Comparison of ENCODE assay signal across 12 cellular contexts in the genomic region with DNA sequence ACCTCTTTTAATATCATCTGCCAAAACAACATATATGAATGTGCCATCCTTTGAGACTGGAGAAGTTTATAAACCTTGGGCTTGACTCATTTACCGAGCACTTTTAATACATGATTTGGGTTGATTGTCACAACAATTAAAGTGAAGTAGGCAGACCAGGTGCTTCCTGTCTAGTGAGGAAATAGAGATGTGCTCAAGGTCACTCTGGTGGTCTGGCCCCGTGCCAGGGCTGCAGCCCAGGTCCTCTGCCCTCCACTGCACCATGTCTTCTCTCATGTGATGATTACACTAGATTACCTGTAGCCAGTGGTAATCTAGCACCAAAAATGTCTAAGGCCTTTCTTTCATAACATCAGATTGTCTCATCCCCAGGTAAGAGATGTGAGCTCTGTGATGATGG.
DNase-seq lines count a peak whose midpoint lies in the region; ATAC-seq and TF ChIP-seq lines count a peak whose summit lies in the region.
"Had no signal": no experiment of that assay in that cellular context is flagged by ENCODE, and none has a peak within 500 bp of the region (broad histone marks: within the 10 kb centered on the region; RNA-seq: fewer than 3 reads in every experiment).

No MANE protein-coding gene starts in this region.

- no peaks in the 10 kb centered on the region for H3K27me3 Mint-ChIP-seq in activated B cell treated with CpG ODN at 0.5 μM for 24 hours

- no peak overlapping the region for H3K27ac Mint-ChIP-seq in activated B cell treated with CpG ODN at 0.5 μM for 24 hours
- H3K27ac Mint-ChIP-seq: activated naive CD8-positive, alpha-beta T cell treated with anti-CD3 and anti-CD28 coated beads, Interleukin-2, amount 10 ng/mL, durations not matched to agents 7 days and 5 days had no signal

- H3K4me1 ChIP-seq in transverse colon (peaks cover 0 to 8% (median 0%) of the 10 kb centered on the region in 4 donors), colonic mucosa (no peaks in the 10 kb centered on the region), tibial artery (no peaks in the 10 kb centered on the region)

- in situ Hi-C loops in transverse colon (cut with MboI; ENCODE audit: low pct_ligation_motif_present in 1 of 4, low pct_unique_long_range_greater_than_20kb in 1 of 4, low sequenced_read_pairs in 3 of 4): no loop called here

- TF ChIP-seq POLR2A in transverse colon (IDR thresholded peaks at IDR 0.05): no peak

- H3K4me3 Mint-ChIP-seq in activated B cell treated with CpG ODN at 0.5 μM for 24 hours: no peak overlapping the region
- H3K4me3 Mint-ChIP-seq: activated naive CD8-positive, alpha-beta T cell treated with anti-CD3 and anti-CD28 coated beads, Interleukin-2, amount 10 ng/mL, durations not matched to agents 7 days and 5 days had no signal

- H3K27ac ChIP-seq in transverse colon (no peak overlapping the region), colonic mucosa (no peak overlapping the region), tibial artery (no peak overlapping the region)
- H3K27ac ChIP-seq: cardiac muscle cell had no signal

- H3K36me3 ChIP-seq in transverse colon: peaks cover 0 to 27% (median 6%) of the 10 kb centered on the region in 4 donors
- no peaks in the 10 kb centered on the region for H3K36me3 ChIP-seq in colonic mucosa
- peaks cover 83 to 99% (median 93%) of the 10 kb centered on the region in 3 donors for H3K36me3 ChIP-seq in tibial artery

- 67% methylated on average over 2 of the region's 2 CpGs; no CpG with 5 or more reads in 1 of the 2 donors for WGBS in transverse colon (ENCODE audit: low coverage in 1 of 2), 2 donors

- H3K9me3 ChIP-seq in transverse colon (no peaks in the 10 kb centered on the region), colonic mucosa (no peaks in the 10 kb centered on the region), tibial artery (no peaks in the 10 kb centered on the region)

- ATAC-seq in left ventricle myocardium superior (peak; percentile 18), activated B cell treated with CpG ODN at 0.5 μM for 24 hours (ENCODE audit: low read depth) (peak; percentile 18)
- ATAC-seq: HCT116 had no signal

- CTCF ChIA-PET in activated B cell treated with CpG ODN at 0.5 μM for 24 hours (lab: Charles Lee): no interaction called here

- no peak for TF ChIP-seq EP300 in transverse colon (IDR thresholded peaks at IDR 0.05; ENCODE audit: low read depth)

- intact Hi-C loops in left ventricle myocardium superior (cut with micrococcal nuclease) (no loop called here), cardiac septum (cut with DNase I) (no loop called here), activated B cell treated with CpG ODN at 0.5 μM for 24 hours (cut with micrococcal nuclease) (loop anchor here (5.0 kb wide), 1 partner anchor 162 kb away; no protein-coding TSS in a partner anchor), transverse colon (cut with DNase I; ENCODE audit: low total_unique reads) (no loop called here), colonic mucosa (cut with DNase I) (no loop called here), tibial artery (cut with DNase I; ENCODE audit: low total_unique reads) (no loop called here)

- H3K36me3 Mint-ChIP-seq in activated B cell treated with CpG ODN at 0.5 μM for 24 hours (ENCODE audit: low read depth): peaks cover 83% of the 10 kb centered on the region
- H3K36me3 Mint-ChIP-seq: activated naive CD8-positive, alpha-beta T cell treated with anti-CD3 and anti-CD28 coated beads, Interleukin-2, amount 10 ng/mL, durations not matched to agents 7 days and 5 days had no signal

- no peaks in the 10 kb centered on the region for H3K9me3 Mint-ChIP-seq in activated B cell treated with CpG ODN at 0.5 μM for 24 hours
- H3K9me3 Mint-ChIP-seq: activated naive CD8-positive, alpha-beta T cell treated with anti-CD3 and anti-CD28 coated beads, Interleukin-2, amount 10 ng/mL, durations not matched to agents 7 days and 5 days had no signal

- DNase-seq in left ventricle myocardium superior: peak; percentile 55
- DNase-seq in cardiac septum (ENCODE audit: low spot score): no peak
- peak; percentile 53 for DNase-seq in NCI-H146 (lab: John Stamatoyannopoulos, UW)
- no peak for DNase-seq in activated B cell treated with CpG ODN at 0.5 μM for 24 hours
- peak; percentile 50 for DNase-seq in transverse colon
- no peak for DNase-seq in colonic mucosa
- DNase-seq in stimulated activated CD4-positive, alpha-beta T cell treated with anti-CD3 and anti-CD28 coated beads, Interleukin-4, amount 100 ng/mL, for 1 hour: no peak
- DNase-seq in tibial artery: no peak
- DNase-seq: activated naive CD8-positive, alpha-beta T cell treated with anti-CD3 and anti-CD28 coated beads, Interleukin-2, amount 10 ng/mL, durations not matched to agents 7 days and 5 days; NCI-H446 treated with DMSO at 0.1 percent for 48 hours had no signal

- H3K4me3 ChIP-seq in transverse colon (no peak overlapping the region), colonic mucosa (no peak overlapping the region), tibial artery (no peak overlapping the region)
- H3K4me3 ChIP-seq: cardiac muscle cell had no signal

- TF ChIP-seq CTCF in activated B cell treated with CpG ODN at 0.5 μM for 24 hours (IDR thresholded peaks at IDR 0.05) (no peak), transverse colon (IDR thresholded peaks at IDR 0.05) (no peak), colonic mucosa (IDR thresholded peaks at IDR 0.05) (no peak), tibial artery (IDR thresholded peaks at IDR 0.05) (no peak)

- peaks cover 17% of the 10 kb centered on the region for H3K4me1 Mint-ChIP-seq in activated B cell treated with CpG ODN at 0.5 μM for 24 hours
- H3K4me1 Mint-ChIP-seq: activated naive CD8-positive, alpha-beta T cell treated with anti-CD3 and anti-CD28 coated beads, Interleukin-2, amount 10 ng/mL, durations not matched to agents 7 days and 5 days had no signal

- no peaks in the 10 kb centered on the region for H3K27me3 ChIP-seq in transverse colon
- no peaks in the 10 kb centered on the region for H3K27me3 ChIP-seq in colonic mucosa
- no peaks in the 10 kb centered on the region for H3K27me3 ChIP-seq in tibial artery
- H3K27me3 ChIP-seq: cardiac muscle cell had no signal

- H3K9ac ChIP-seq in colonic mucosa (ENCODE audit: low read depth in 2 of 2, low read length in 2 of 2): no peak overlapping the region

- POLR2A ChIA-PET in activated B cell treated with CpG ODN at 0.5 μM for 24 hours (lab: Charles Lee): no interaction called here

Comparison
In these comparisons a context has a peak if more than half of its experiments do, and no peak if none do; other contexts are left out.
1. DNase-seq: peak in left ventricle myocardium superior (single experiment), NCI-H146 (single experiment) and transverse colon (single experiment); none in cardiac septum (single experiment), activated B cell treated with CpG ODN at 0.5 μM for 24 hours (single experiment), colonic mucosa (single experiment), stimulated activated CD4-positive, alpha-beta T cell treated with anti-CD3 and anti-CD28 coated beads, Interleukin-4, amount 100 ng/mL, for 1 hour (single experiment) and tibial artery (0 of 2).